Comparison of ENCODE assay signal across 33 cellular contexts in genomic region chr10:97618733-97619132, GRCh38. TPM values are rescaled to one million over a fixed set of nuclear protein-coding genes. Genes with fewer than 3 reads are reported as not detected.
"Had no signal": no experiment of that assay in that cellular context is flagged by ENCODE, and none has a peak within 500 bp of the region (broad histone marks: within the 10 kb centered on the region; RNA-seq: fewer than 3 reads in every experiment).

No MANE protein-coding gene starts in this region.

- H3K9me3 ChIP-seq: ovary, psoas muscle, suprapubic skin, testis, tibial artery, transverse colon, upper lobe of right lung, uterus had no signal

- H3K27ac Mint-ChIP-seq: naive thymus-derived CD4-positive, alpha-beta T cell; natural killer cell; nephron; neural progenitor cell; progenitor cell of endocrine pancreas; stimulated activated memory B cell treated with anti-CD40 and anti-IgM and Interleukin-4, amounts not matched to agents 10 μg/mL and 1 μg/mL and 100 μg/mL, for 72 hours; type B pancreatic cell had no signal

- H3K4me3 ChIP-seq: neural progenitor cell, ovary, psoas muscle, skin epidermis, smooth muscle cell, suprapubic skin, testis, tibial artery, transverse colon, upper lobe of right lung, uterus had no signal

- H3K27ac ChIP-seq: neural progenitor cell, ovary, psoas muscle, skin epidermis, suprapubic skin, testis, tibial artery, transverse colon, upper lobe of right lung, uterus had no signal

- ATAC-seq: naive thymus-derived CD4-positive, alpha-beta T cell; natural killer cell; right cardiac atrium; sciatic nerve; stimulated activated memory B cell treated with anti-CD40 and anti-IgM and Interleukin-4, amounts not matched to agents 10 μg/mL and 1 μg/mL and 100 μg/mL, for 72 hours; stimulated activated naive CD8-positive, alpha-beta T cell treated with anti-CD3 and anti-CD28 coated beads, Interleukin-15, amount 100 ng/mL, for 72 hours; stimulated activated naive CD8-positive, alpha-beta T cell treated with anti-CD3 and anti-CD28 coated beads, Interleukin-15, Interleukin-2, amounts not matched to agents 100 U/mL and 50 U/mL, for 24 hours; upper lobe of right lung had no signal

- H3K36me3 ChIP-seq: neural progenitor cell, ovary, transverse colon, upper lobe of right lung, uterus had no signal

- H3K4me2 ChIP-seq: neural progenitor cell, smooth muscle cell had no signal

- H2AFZ ChIP-seq: neural progenitor cell had no signal

- H3K9ac ChIP-seq: neural progenitor cell, parathyroid adenoma had no signal

- H3K4me1 ChIP-seq: neural progenitor cell, psoas muscle, suprapubic skin, testis, tibial artery, transverse colon, upper lobe of right lung, uterus had no signal

- H3K36me3 Mint-ChIP-seq: natural killer cell; stimulated activated memory B cell treated with anti-CD40 and anti-IgM and Interleukin-4, amounts not matched to agents 10 μg/mL and 1 μg/mL and 100 μg/mL, for 72 hours had no signal

- H3K4me1 Mint-ChIP-seq: naive thymus-derived CD4-positive, alpha-beta T cell; natural killer cell; nephron; neural progenitor cell; stimulated activated memory B cell treated with anti-CD40 and anti-IgM and Interleukin-4, amounts not matched to agents 10 μg/mL and 1 μg/mL and 100 μg/mL, for 72 hours; stimulated activated naive CD8-positive, alpha-beta T cell treated with anti-CD3 and anti-CD28 coated beads, Interleukin-15, amount 100 ng/mL, for 72 hours had no signal

- H3K9me3 Mint-ChIP-seq: naive thymus-derived CD4-positive, alpha-beta T cell; natural killer cell; nephron; neural progenitor cell; stimulated activated memory B cell treated with anti-CD40 and anti-IgM and Interleukin-4, amounts not matched to agents 10 μg/mL and 1 μg/mL and 100 μg/mL, for 72 hours; stimulated activated naive CD8-positive, alpha-beta T cell treated with anti-CD3 and anti-CD28 coated beads, Interleukin-15, amount 100 ng/mL, for 72 hours; type B pancreatic cell had no signal

- H3K27me3 Mint-ChIP-seq: naive thymus-derived CD4-positive, alpha-beta T cell; progenitor cell of endocrine pancreas; stimulated activated memory B cell treated with anti-CD40 and anti-IgM and Interleukin-4, amounts not matched to agents 10 μg/mL and 1 μg/mL and 100 μg/mL, for 72 hours; stimulated activated naive CD8-positive, alpha-beta T cell treated with anti-CD3 and anti-CD28 coated beads, Interleukin-15, amount 100 ng/mL, for 72 hours; type B pancreatic cell had no signal

- H3K4me3 Mint-ChIP-seq: naive thymus-derived CD4-positive, alpha-beta T cell; natural killer cell; nephron; neural progenitor cell; stimulated activated memory B cell treated with anti-CD40 and anti-IgM and Interleukin-4, amounts not matched to agents 10 μg/mL and 1 μg/mL and 100 μg/mL, for 72 hours; stimulated activated naive CD8-positive, alpha-beta T cell treated with anti-CD3 and anti-CD28 coated beads, Interleukin-15, amount 100 ng/mL, for 72 hours; type B pancreatic cell had no signal

- DNase-seq: naive thymus-derived CD4-positive, alpha-beta T cell; natural killer cell; occipital lobe; ovary; posterior cingulate gyrus; psoas muscle; right cardiac atrium; stimulated activated CD4-positive, alpha-beta T cell treated with anti-CD3 and anti-CD28 coated beads, Interleukin-15, amount 100 ng/mL, for 24 hours; stimulated activated CD4-positive, alpha-beta T cell treated with anti-CD3 and anti-CD28 coated beads, Interleukin-2, amount 100 ng/mL, for 24 hours; stimulated activated CD4-positive, alpha-beta T cell treated with anti-CD3 and anti-CD28 coated beads, Interleukin-2, amount 100 ng/mL, for 48 hours; stimulated activated CD4-positive, alpha-beta T cell treated with anti-CD3 and anti-CD28 coated beads, Interleukin-4, amount 100 ng/mL, for 24 hours; stimulated activated naive CD4-positive, alpha-beta T cell; stimulated activated naive CD8-positive, alpha-beta T cell treated with anti-CD3 and anti-CD28 coated beads, Interleukin-15, amount 100 ng/mL, for 72 hours; stimulated activated naive CD8-positive, alpha-beta T cell treated with anti-CD3 and anti-CD28 coated beads, Interleukin-15, Interleukin-2, amounts not matched to agents 100 U/mL and 50 U/mL, for 24 hours; substantia nigra; testis; tibial artery; transverse colon; upper lobe of right lung; uterus had no signal

- H3K27me3 ChIP-seq: neural progenitor cell, ovary, suprapubic skin, testis, tibial artery, transverse colon, upper lobe of right lung, uterus had no signal

RNA-seq across cellular contexts. Expression of gene C10orf62, which starts 29.2 kb away (rescaled TPM):
- total RNA-seq: naive thymus-derived CD4-positive, alpha-beta T cell; occipital lobe; sciatic nerve; smooth muscle cell; suprapubic skin; transverse colon; upper lobe of right lung; urinary bladder; uterus had no signal
- polyA plus RNA-seq: naive thymus-derived CD4-positive, alpha-beta T cell; neural cell; ovary; smooth muscle cell; thymus; urinary bladder had no signal

RNA-seq across cellular contexts. Expression of gene HOGA1, which starts 34.5 kb away (rescaled TPM):
- total RNA-seq: naive thymus-derived CD4-positive, alpha-beta T cell; natural killer cell; smooth muscle cell; transverse colon had no signal
- polyA plus RNA-seq: naive thymus-derived CD4-positive, alpha-beta T cell; neural cell had no signal

RNA-seq across cellular contexts. Expression of gene ANKRD2, which starts 46.2 kb away (rescaled TPM):
- total RNA-seq: natural killer cell, occipital lobe, progenitor cell of endocrine pancreas, sciatic nerve, smooth muscle cell, transverse colon had no signal
- polyA plus RNA-seq: naive thymus-derived CD4-positive, alpha-beta T cell; neural cell had no signal
